ENCODE assay signal across 11 cellular contexts in genomic region chr9:90961375-90961774, GRCh38.
DNase-seq lines count a peak whose midpoint lies in the region; ATAC-seq and TF ChIP-seq lines count a peak whose summit lies in the region.
"Had no signal": no experiment of that assay in that cellular context is flagged by ENCODE, and none has a peak within 500 bp of the region (broad histone marks: within the 10 kb centered on the region; RNA-seq: fewer than 3 reads in every experiment).

No MANE protein-coding gene starts in this region.

- in situ Hi-C loops in mammary epithelial cell (cut with MboI; ENCODE audit: low sequenced_read_pairs in 2 of 2): no loop called here

- no peak overlapping the region for H3K27ac ChIP-seq in mammary epithelial cell (ENCODE audit: insufficient read depth, low read depth, low read length)
- no peak overlapping the region for H3K27ac ChIP-seq in psoas muscle

- H3K4me3 ChIP-seq in mammary epithelial cell (replicated peaks in 1 of 3; ENCODE audit: insufficient read depth in 1 of 3, low read depth in 2 of 3, low read length in 3 of 3) (no peak overlapping the region), psoas muscle (no peak overlapping the region)

- H3K36me3 ChIP-seq in mammary epithelial cell (ENCODE audit: insufficient read depth, low read length) (no peaks in the 10 kb centered on the region), psoas muscle (ENCODE audit: insufficient read depth in 1 of 2, low read depth in 1 of 2) (no peaks in the 10 kb centered on the region)

- H3K4me2 ChIP-seq in mammary epithelial cell (ENCODE audit: insufficient read depth, low read depth, low read length): no peak overlapping the region

- H3K79me2 ChIP-seq in mammary epithelial cell (ENCODE audit: insufficient read depth, low read length): no peaks in the 10 kb centered on the region

- TF ChIP-seq CTCF in mammary epithelial cell (conservative IDR thresholded peaks at IDR 0.05 in 1 of 2, IDR thresholded peaks at IDR 0.05 in 1 of 2; ENCODE audit: extremely low read depth in 1 of 2, insufficient read depth in 1 of 2, low read depth in 1 of 2, low read length in 2 of 2) (no peak), psoas muscle (IDR thresholded peaks at IDR 0.05) (no peak)

- WGBS in mammary epithelial cell (ENCODE audit: low coverage, missing lambda C conversion rate): 45% methylated on average over 10 of the region's 10 CpGs
- 23 to 44% (median 28%) methylated on average over 10 of the region's 10 CpGs for WGBS in psoas muscle, 3 donors

- no peak overlapping the region for H2AFZ ChIP-seq in mammary epithelial cell (ENCODE audit: low read depth, low read length)

- dilution Hi-C loops in mammary epithelial cell (cut with HindIII; ENCODE audit: low sequenced_read_pairs): no loop called here

- H3K9me3 ChIP-seq in mammary epithelial cell (replicated peaks; ENCODE audit: insufficient read depth, low read length) (no peaks in the 10 kb centered on the region), psoas muscle (no peaks in the 10 kb centered on the region)

- H4K20me1 ChIP-seq in mammary epithelial cell (ENCODE audit: insufficient read depth, low read length): no peaks in the 10 kb centered on the region

- peak; percentile 44 to 91 (median 68) for ATAC-seq in psoas muscle
- no peak for ATAC-seq in GM18867 (IDR thresholded peaks at IDR 0.05; ENCODE audit: unreplicated experiment)

- intact Hi-C loops in mammary epithelial cell (cut with micrococcal nuclease) (no loop called here), psoas muscle (cut with DNase I) (no loop called here)

- DNase-seq in DMS79 (lab: John Stamatoyannopoulos, UW): peak; percentile 88
- DNase-seq in NCI-H1105 (lab: John Stamatoyannopoulos, UW): peak; percentile 50
- peak; percentile 80 for DNase-seq in mammary epithelial cell
- DNase-seq in psoas muscle: peak in 1 of 2 donors; percentile 66
- no peak for DNase-seq in UCSD-AML1 (lab: John Stamatoyannopoulos, UW; ENCODE audit: unreplicated experiment)
- DNase-seq in 8988T: no peak
- DNase-seq: activated CD4-positive, alpha-beta T cell treated with anti-CD3 and anti-CD28 coated beads for 48 hours; activated T-cell treated with anti-CD3 and anti-CD28 coated beads, Interleukin-2, amount 50 U/mL, for 48 hours; central memory CD4-positive, alpha-beta T cell; OCI-M1 had no signal

- no TSS peak for BruUV-seq in mammary epithelial cell (replicated peaks; lab: Mats Ljungman, UMichigan)

- H3K4me1 ChIP-seq in mammary epithelial cell (ENCODE audit: insufficient read depth, low read length) (peaks cover 17% of the 10 kb centered on the region), psoas muscle (peaks cover 9% of the 10 kb centered on the region)

- no peak overlapping the region for H3K9ac ChIP-seq in mammary epithelial cell (ENCODE audit: insufficient read depth, low read length)

- H3K27me3 ChIP-seq in mammary epithelial cell (ENCODE audit: insufficient read depth, low read length) (no peaks in the 10 kb centered on the region), psoas muscle (ENCODE audit: insufficient read depth in 3 of 3, low read length in 2 of 3) (no peaks in the 10 kb centered on the region)

- CTCF ChIA-PET in mammary epithelial cell (lab: Charles Lee; ENCODE audit: low non-redundant PET): no interaction called here

Comparison
In these comparisons a context has a peak if more than half of its experiments do, and no peak if none do; other contexts are left out.
1. DNase-seq: peak in DMS79 (single experiment), NCI-H1105 (single experiment) and mammary epithelial cell (single experiment); none in UCSD-AML1 (single experiment) and 8988T (single experiment).